Comparison of ENCODE assay signal across 20 cellular contexts in the genomic region with DNA sequence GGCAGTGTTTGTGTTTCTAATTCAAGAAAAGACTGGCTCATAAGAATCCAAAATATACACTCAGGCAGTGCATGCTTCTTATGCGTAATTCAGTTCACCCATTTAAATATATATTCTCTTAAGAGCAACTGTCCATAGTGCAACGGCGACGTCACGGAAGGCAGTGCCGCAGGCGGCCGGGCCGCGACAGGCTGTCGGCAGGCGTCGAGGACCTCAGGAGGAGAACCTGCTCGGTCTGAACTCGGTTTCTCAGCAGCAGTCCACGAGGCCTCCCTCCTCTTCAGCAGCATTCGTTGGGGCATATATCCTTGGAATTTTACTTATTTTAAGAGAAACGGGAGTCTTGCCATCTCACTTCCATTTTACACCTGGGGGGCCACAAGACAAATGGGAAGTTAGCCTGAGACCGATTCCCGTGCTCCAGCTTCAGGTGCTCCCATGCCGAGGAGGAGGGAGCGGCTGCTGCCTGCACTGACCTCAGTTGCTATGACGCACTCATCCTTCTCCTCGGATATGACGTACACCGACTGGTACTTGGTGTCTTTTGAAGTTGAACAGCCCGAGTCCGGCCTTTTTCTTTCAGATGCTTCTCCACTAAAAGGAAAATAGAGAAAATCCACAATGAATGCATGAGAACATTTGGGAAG. TPM values are rescaled to one million over a fixed set of nuclear protein-coding genes. Genes with fewer than 3 reads are reported as not detected.
A peak's percentile ranks its signal among the peaks of the same experiment; 100 is the strongest.
DNase-seq lines count a peak whose midpoint lies in the region; ATAC-seq and TF ChIP-seq lines count a peak whose summit lies in the region.
"Had no signal": no experiment of that assay in that cellular context is flagged by ENCODE, and none has a peak within 500 bp of the region (broad histone marks: within the 10 kb centered on the region; RNA-seq: fewer than 3 reads in every experiment).

No MANE protein-coding gene starts in this region.

- dilution Hi-C loops in mammary epithelial cell (cut with HindIII; ENCODE audit: low sequenced_read_pairs) = no loop called here

- H3K27ac ChIP-seq in mammary epithelial cell (ENCODE audit: insufficient read depth, low read depth, low read length) = no peak overlapping the region
- H3K27ac ChIP-seq in RWPE2 (ENCODE audit: poor library complexity, severe bottlenecking) = no peak overlapping the region
- H3K27ac ChIP-seq in spleen = peak overlapping the region in 3 of 8 donors; percentile 9 to 36 (median 24)
- H3K27ac ChIP-seq: BLaER1, SJCRH30 had no signal

- TF ChIP-seq CTCF in mammary epithelial cell (conservative IDR thresholded peaks at IDR 0.05 in 1 of 2, IDR thresholded peaks at IDR 0.05 in 1 of 2; ENCODE audit: extremely low read depth in 1 of 2, insufficient read depth in 1 of 2, low read depth in 1 of 2, low read length in 2 of 2) (no peak), MCF 10A (IDR thresholded peaks at IDR 0.05; ENCODE audit: unreplicated experiment) (no peak), RWPE2 (IDR thresholded peaks at IDR 0.05; ENCODE audit: poor library complexity, severe bottlenecking) (no peak), neural crest cell (conservative IDR thresholded peaks at IDR 0.05) (no peak), spleen (IDR thresholded peaks at IDR 0.05 in 8 of 11, conservative IDR thresholded peaks at IDR 0.05 in 3 of 11) (no peak)

- H3K4me3 Mint-ChIP-seq in MCF 10A (ENCODE audit: unreplicated experiment) (no peak overlapping the region), neural crest cell (peak overlapping the region; percentile 54)
- H3K4me3 Mint-ChIP-seq: CD4-positive, alpha-beta T cell had no signal

- H3K36me3 ChIP-seq in mammary epithelial cell (ENCODE audit: insufficient read depth, low read length) = peaks cover 11% of the 10 kb centered on the region
- peaks cover 52% of the 10 kb centered on the region for H3K36me3 ChIP-seq in RWPE2 (ENCODE audit: low read depth)
- H3K36me3 ChIP-seq in spleen = peaks cover 0 to 63% (median 27%) of the 10 kb centered on the region in 6 donors
- H3K36me3 ChIP-seq: BLaER1 had no signal

- H3K9me3 ChIP-seq in mammary epithelial cell (replicated peaks; ENCODE audit: insufficient read depth, low read length) = no peaks in the 10 kb centered on the region
- H3K9me3 ChIP-seq in RWPE2 (ENCODE audit: severe bottlenecking) = no peaks in the 10 kb centered on the region
- H3K9me3 ChIP-seq in spleen = no peaks in the 10 kb centered on the region
- H3K9me3 ChIP-seq: BLaER1, SJCRH30 had no signal

- H3K4me2 ChIP-seq in mammary epithelial cell (ENCODE audit: insufficient read depth, low read depth, low read length) = no peak overlapping the region
- H3K4me2 ChIP-seq: BLaER1 had no signal

- no peak for ATAC-seq in RWPE2 (ENCODE audit: low read depth)
- ATAC-seq: Right ventricle myocardium inferior, SK-N-SH treated with all-trans-retinoic acid at 6 μM for 48 hours had no signal

- H3K27me3 Mint-ChIP-seq in MCF 10A (ENCODE audit: insufficient read depth, unreplicated experiment) = no peaks in the 10 kb centered on the region
- peaks cover 56% of the 10 kb centered on the region for H3K27me3 Mint-ChIP-seq in neural crest cell (ENCODE audit: low read depth)

- DNase-seq in mammary epithelial cell (no peak), MCF 10A (ENCODE audit: unreplicated experiment) (no peak), RWPE2 (ENCODE audit: low spot score) (peak; percentile 19), neural crest cell (ENCODE audit: low read depth, low spot score) (no peak), spleen (peak; percentile 50), NCI-H1105 (lab: John Stamatoyannopoulos, UW) (no peak), NCI-H524 treated with DMSO at 0.1 percent for 48 hours (lab: John Stamatoyannopoulos, UW) (no peak), KBM-7 (no peak)
- DNase-seq: CD4-positive, alpha-beta T cell; MM.1S; NCI-H1417; NCI-H1694; NCI-H2029 treated with DMSO at 0.1 percent for 48 hours; NCI-H345; NCI-H524; NCI-H774; SJCRH30 had no signal

- in situ Hi-C loops in mammary epithelial cell (cut with MboI; ENCODE audit: low sequenced_read_pairs in 2 of 2) = loop anchor here in 1 of 2 donors (25.0 kb wide), 2 partner anchors 295 to 445 kb away; no protein-coding TSS in a partner anchor
- in situ Hi-C loops in KBM-7 (cut with MboI; ENCODE audit: low pct_unique_long_range_greater_than_20kb, low sequenced_read_pairs) = no loop called here

- H3K79me2 ChIP-seq in mammary epithelial cell (ENCODE audit: insufficient read depth, low read length) = peaks cover 9% of the 10 kb centered on the region

- H3K9me3 Mint-ChIP-seq in MCF 10A (ENCODE audit: unreplicated experiment) = no peaks in the 10 kb centered on the region
- H3K9me3 Mint-ChIP-seq in neural crest cell = no peaks in the 10 kb centered on the region
- H3K9me3 Mint-ChIP-seq: CD4-positive, alpha-beta T cell had no signal

- H3K4me1 Mint-ChIP-seq in MCF 10A (ENCODE audit: insufficient read depth, unreplicated experiment) (peaks cover 6% of the 10 kb centered on the region), neural crest cell (peaks cover 25% of the 10 kb centered on the region)

- H3K9ac ChIP-seq in mammary epithelial cell (ENCODE audit: insufficient read depth, low read length) = no peak overlapping the region
- H3K9ac ChIP-seq: BLaER1 had no signal

- H4K20me1 ChIP-seq in mammary epithelial cell (ENCODE audit: insufficient read depth, low read length) = no peaks in the 10 kb centered on the region

- no peak for TF ChIP-seq POLR2A in spleen (IDR thresholded peaks at IDR 0.05)

- 93% methylated on average over 16 of the region's 28 CpGs for WGBS in mammary epithelial cell (ENCODE audit: low coverage, missing lambda C conversion rate)
- 92 to 94% (median 94%) methylated on average over 28 of the region's 28 CpGs for WGBS in spleen, 5 donors

- POLR2A ChIA-PET in MCF 10A (lab: Yijun Ruan, JAX) = no interaction called here

- CTCF ChIA-PET in mammary epithelial cell (lab: Charles Lee; ENCODE audit: low non-redundant PET) = no interaction called here
- CTCF ChIA-PET in MCF 10A (lab: Yijun Ruan, JAX) = no interaction called here

- BruUV-seq in mammary epithelial cell (replicated peaks; lab: Mats Ljungman, UMichigan) (TSS peak; percentile 57), MCF 10A (replicated peaks; lab: Mats Ljungman, UMichigan) (no TSS peak)

- H2AFZ ChIP-seq in mammary epithelial cell (ENCODE audit: low read depth, low read length) = no peak overlapping the region

- intact Hi-C loops in mammary epithelial cell (cut with micrococcal nuclease) = no loop called here
- intact Hi-C loops in MCF 10A (cut with micrococcal nuclease) = no loop called here
- intact Hi-C loops in spleen (cut with DNase I; ENCODE audit: low total_unique reads) = no loop called here

- no peak overlapping the region for H3K27ac Mint-ChIP-seq in MCF 10A (ENCODE audit: low read depth, unreplicated experiment)
- H3K27ac Mint-ChIP-seq in neural crest cell (ENCODE audit: unreplicated experiment) = no peak overlapping the region
- H3K27ac Mint-ChIP-seq: CD4-positive, alpha-beta T cell had no signal

- H3K36me3 Mint-ChIP-seq in MCF 10A (ENCODE audit: insufficient read depth, unreplicated experiment) (no peaks in the 10 kb centered on the region), neural crest cell (ENCODE audit: low read depth) (peaks cover 7% of the 10 kb centered on the region)

- H3K27me3 ChIP-seq in mammary epithelial cell (ENCODE audit: insufficient read depth, low read length) (no peaks in the 10 kb centered on the region), RWPE2 (ENCODE audit: insufficient read depth, poor library complexity, severe bottlenecking) (no peaks in the 10 kb centered on the region), spleen (replicated peaks in 1 of 7) (peaks cover 0 to 56% (median 0%) of the 10 kb centered on the region in 7 donors)
- H3K27me3 ChIP-seq: SJCRH30 had no signal

- H3K4me1 ChIP-seq in mammary epithelial cell (ENCODE audit: insufficient read depth, low read length) (peaks cover 5% of the 10 kb centered on the region), RWPE2 (ENCODE audit: insufficient read depth, poor library complexity, severe bottlenecking) (no peaks in the 10 kb centered on the region), spleen (peaks cover 20 to 70% (median 42%) of the 10 kb centered on the region in 6 donors)

- no peak overlapping the region for H3K4me3 ChIP-seq in mammary epithelial cell (replicated peaks in 1 of 3; ENCODE audit: insufficient read depth in 1 of 3, low read depth in 2 of 3, low read length in 3 of 3)
- H3K4me3 ChIP-seq in RWPE2 (ENCODE audit: severe bottlenecking) = no peak overlapping the region
- no peak overlapping the region for H3K4me3 ChIP-seq in spleen
- H3K4me3 ChIP-seq: BLaER1, SJCRH30 had no signal

RNA-seq across cellular contexts. Expression of a gene that starts 8.2 kb away (rescaled TPM):
- 10 to 100 TPM; 27.5 to 45.8 TPM for total RNA-seq in mammary epithelial cell
- 10.9 TPM for polyA plus RNA-seq in mammary epithelial cell
- polyA minus RNA-seq in mammary epithelial cell = 8.7 TPM
- 0.96 and 1.4 TPM in 2 replicates for total RNA-seq in MCF 10A (2022)
- 53.9 and 59.8 TPM in 2 replicates for total RNA-seq in neural crest cell
- 100 to 1,000 TPM in 2 of 7 donors, 10 to 100 TPM in 5; 34.7 to 119 (median 79.8) TPM for total RNA-seq in spleen
- polyA plus RNA-seq in spleen = 10 to 100 TPM; 12.6 to 30.3 (median 15.0) TPM

RNA-seq across cellular contexts. Expression of a gene that starts 23.9 kb away (rescaled TPM):
- total RNA-seq in mammary epithelial cell (10 to 100 TPM; 27.3 to 29.7 TPM), MCF 10A (2022) (23.4 and 29.3 TPM in 2 replicates), neural crest cell (33.4 and 33.7 TPM in 2 replicates), spleen (10 to 100 TPM; 24.8 to 41.2 (median 27.4) TPM)
- polyA plus RNA-seq in mammary epithelial cell (11.3 TPM), spleen (1 to 10 TPM; 7.6 to 8.7 (median 8.5) TPM)
- polyA minus RNA-seq in mammary epithelial cell = 45.2 TPM

Comparison
In these comparisons a context has a peak if more than half of its experiments do, and no peak if none do; other contexts are left out.
1. RNA of a gene that starts 8.2 kb away (total RNA-seq): 34.7 to 119 TPM in spleen, 53.9 to 59.8 TPM in neural crest cell and 27.5 to 45.8 TPM in mammary epithelial cell; 0.96 to 1.4 TPM in MCF 10A; every median in the first group is over 10 times any median in the second.
2. DNase-seq: peak in RWPE2 (single experiment) and spleen (single experiment); none in mammary epithelial cell (single experiment), MCF 10A (single experiment), neural crest cell (single experiment), NCI-H1105 (single experiment), NCI-H524 treated with DMSO at 0.1 percent for 48 hours (single experiment) and KBM-7 (single experiment).